ENCODE assay signal across 1 cellular context in genomic region chr3:159170436-159171003, GRCh38.
TF ChIP-seq lines count a peak whose summit lies in the region.

No MANE protein-coding gene starts in this region.

TF ChIP-seq in GM23338, 12 proteins besides CTCF, POLR2A, EP300 and RAD21 (continued from another document):
- TF ChIP-seq ETS1 (IDR thresholded peaks at IDR 0.05) (no peak), ZNF114 (CRISPR knock-in tag; IDR thresholded peaks at IDR 0.05) (no peak), NANOG (IDR thresholded peaks at IDR 0.05; ENCODE audit: borderline replicate concordance) (no peak), ZNF331 (CRISPR knock-in tag; IDR thresholded peaks at IDR 0.05; ENCODE audit: low read depth) (no peak)
TF ChIP-seq in GM23338: peak in this region for 0.
